8 cellular contexts compared by ENCODE assay signal in genomic region chr5:8864053-8864452, GRCh38.
DNase-seq lines count a peak whose midpoint lies in the region; ATAC-seq and TF ChIP-seq lines count a peak whose summit lies in the region.

No MANE protein-coding gene starts in this region.

- H3K4me3 Mint-ChIP-seq in MCF 10A (ENCODE audit: unreplicated experiment) (no peak overlapping the region), endothelial cell (ENCODE audit: unreplicated experiment) (no peak overlapping the region), type B pancreatic cell (no peak overlapping the region)

- TF ChIP-seq CTCF in MCF 10A (IDR thresholded peaks at IDR 0.05; ENCODE audit: unreplicated experiment) (peak; percentile 69), breast epithelium (IDR thresholded peaks at IDR 0.05) (no peak), endothelial cell (IDR thresholded peaks at IDR 0.05; ENCODE audit: unreplicated experiment) (peak; percentile 34), type B pancreatic cell (conservative IDR thresholded peaks at IDR 0.05) (peak; percentile 54)

- H3K27me3 Mint-ChIP-seq in MCF 10A (ENCODE audit: insufficient read depth, unreplicated experiment) (no peaks in the 10 kb centered on the region), endothelial cell (ENCODE audit: unreplicated experiment) (no peaks in the 10 kb centered on the region), type B pancreatic cell (peaks cover 14% of the 10 kb centered on the region)

- H3K27ac ChIP-seq in breast epithelium = no peak overlapping the region

- no peaks in the 10 kb centered on the region for H3K9me3 Mint-ChIP-seq in MCF 10A (ENCODE audit: unreplicated experiment)
- H3K9me3 Mint-ChIP-seq in endothelial cell (ENCODE audit: unreplicated experiment) = no peaks in the 10 kb centered on the region
- no peaks in the 10 kb centered on the region for H3K9me3 Mint-ChIP-seq in type B pancreatic cell

- no peaks in the 10 kb centered on the region for H3K36me3 ChIP-seq in breast epithelium

- no peak overlapping the region for H3K27ac Mint-ChIP-seq in MCF 10A (ENCODE audit: low read depth, unreplicated experiment)
- H3K27ac Mint-ChIP-seq in endothelial cell (ENCODE audit: unreplicated experiment) = no peak overlapping the region
- no peak overlapping the region for H3K27ac Mint-ChIP-seq in type B pancreatic cell

- BruUV-seq in MCF 10A (replicated peaks; lab: Mats Ljungman, UMichigan) = no TSS peak

- H3K4me3 ChIP-seq in breast epithelium = no peak overlapping the region

- no peaks in the 10 kb centered on the region for H3K36me3 Mint-ChIP-seq in MCF 10A (ENCODE audit: insufficient read depth, unreplicated experiment)
- H3K36me3 Mint-ChIP-seq in endothelial cell (ENCODE audit: low read depth, unreplicated experiment) = no peaks in the 10 kb centered on the region
- no peaks in the 10 kb centered on the region for H3K36me3 Mint-ChIP-seq in type B pancreatic cell

- H3K4me1 ChIP-seq in breast epithelium = no peaks in the 10 kb centered on the region

- peak; percentile 58 for DNase-seq in MCF 10A (ENCODE audit: unreplicated experiment)
- DNase-seq in breast epithelium (ENCODE audit: low spot score in 2 of 2) = no peak
- peak; percentile 5 for DNase-seq in NCI-H1694 treated with DMSO at 0.1 percent for 48 hours (lab: John Stamatoyannopoulos, UW)
- DNase-seq in endothelial cell (ENCODE audit: low spot score) = peak; percentile 35
- DNase-seq in type B pancreatic cell (ENCODE audit: extremely low spot score, unreplicated experiment) = no peak
- DNase-seq in stimulated activated CD4-positive, alpha-beta T cell treated with anti-CD3 and anti-CD28 coated beads, Interleukin-4, amount 100 ng/mL, for 1 hour = no peak

- peaks cover 5% of the 10 kb centered on the region for H3K4me1 Mint-ChIP-seq in MCF 10A (ENCODE audit: insufficient read depth, unreplicated experiment)
- no peaks in the 10 kb centered on the region for H3K4me1 Mint-ChIP-seq in endothelial cell (ENCODE audit: unreplicated experiment)
- H3K4me1 Mint-ChIP-seq in type B pancreatic cell (ENCODE audit: unreplicated experiment) = no peaks in the 10 kb centered on the region

- ATAC-seq in HG03045 (IDR thresholded peaks at IDR 0.05; ENCODE audit: unreplicated experiment) = no peak
- no peak for ATAC-seq in GM18505 (IDR thresholded peaks at IDR 0.05; ENCODE audit: unreplicated experiment)

- H3K27me3 ChIP-seq in breast epithelium = no peaks in the 10 kb centered on the region

- CTCF ChIA-PET in MCF 10A (lab: Yijun Ruan, JAX) = interaction anchor here (0.6 to 0.7 kb wide), 3 partner anchors 82 to 1276 kb away, joined by 3 read pairs; no protein-coding TSS in a partner anchor

- no peak for TF ChIP-seq POLR2A in breast epithelium (IDR thresholded peaks at IDR 0.05)
- TF ChIP-seq POLR2A in GM18505 (IDR thresholded peaks at IDR 0.05; ENCODE audit: borderline replicate concordance, extremely low read depth, insufficient read depth, insufficient read length) = no peak

- peaks cover 0 to 5% of the 10 kb centered on the region in 2 donors for H3K9me3 ChIP-seq in breast epithelium

- POLR2A ChIA-PET in MCF 10A (lab: Yijun Ruan, JAX) = no interaction called here

- intact Hi-C loops in MCF 10A (cut with micrococcal nuclease) (loop anchor here (1.0 to 5.0 kb wide), 3 partner anchors 43 to 343 kb away; no protein-coding TSS in a partner anchor), breast epithelium (cut with DNase I; ENCODE audit: low total_unique reads) (no loop called here)

Comparison
In these comparisons a context has a peak if more than half of its experiments do, and no peak if none do; other contexts are left out.
1. DNase-seq: peak in MCF 10A (single experiment), NCI-H1694 treated with DMSO at 0.1 percent for 48 hours (single experiment) and endothelial cell (single experiment); none in breast epithelium (0 of 2), type B pancreatic cell (single experiment) and stimulated activated CD4-positive, alpha-beta T cell treated with anti-CD3 and anti-CD28 coated beads, Interleukin-4, amount 100 ng/mL, for 1 hour (single experiment).
2. CTCF ChIP-seq: peak in MCF 10A (single experiment), endothelial cell (single experiment) and type B pancreatic cell (single experiment); none in breast epithelium (0 of 3).